Comparison of ENCODE assay signal across 8 cellular contexts in the genomic region with DNA sequence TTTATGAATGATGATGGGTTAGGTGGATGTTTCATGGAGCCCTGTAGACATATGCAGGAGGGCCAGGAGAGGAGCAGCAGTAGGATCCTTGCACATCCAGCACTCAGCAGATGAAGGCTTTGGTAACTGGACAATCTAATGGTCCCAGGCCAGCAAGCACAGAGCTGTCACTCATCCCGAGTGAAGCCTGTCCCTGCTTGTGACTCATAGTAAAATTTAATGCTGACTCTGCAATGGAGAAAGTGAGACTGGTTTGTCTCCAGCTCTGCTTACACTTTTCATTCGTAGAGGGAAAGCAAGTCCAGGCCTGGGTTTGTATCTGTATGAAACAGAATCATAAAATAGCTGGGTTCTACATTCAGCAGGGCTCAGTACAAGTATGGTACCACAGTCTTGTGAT.
"Had no signal": no experiment of that assay in that cellular context is flagged by ENCODE, and none has a peak within 500 bp of the region (broad histone marks: within the 10 kb centered on the region; RNA-seq: fewer than 3 reads in every experiment).

No MANE protein-coding gene starts in this region.

- H3K27ac Mint-ChIP-seq: HFFc6, IgD-negative memory B cell had no signal

- H3K36me3 ChIP-seq: HAP-1 had no signal

- H3K4me3 Mint-ChIP-seq: HFFc6, IgD-negative memory B cell had no signal

- H3K4me1 ChIP-seq: HAP-1 had no signal

- H3K9me3 ChIP-seq: HAP-1 had no signal

- H3K4me1 Mint-ChIP-seq: IgD-negative memory B cell had no signal

- DNase-seq: GM23248, GOT3, H7, HFFc6 had no signal

- H3K27me3 Mint-ChIP-seq: IgD-negative memory B cell had no signal

- H3K27ac ChIP-seq: GM23248, HL-60 had no signal

- H3K36me3 Mint-ChIP-seq: IgD-negative memory B cell had no signal

- H2AFZ ChIP-seq: GM23248 had no signal

- H3K9ac ChIP-seq: GM23248 had no signal

- H3K9me3 Mint-ChIP-seq: HFFc6 had no signal

- ATAC-seq: HCT116 had no signal

- H3K4me3 ChIP-seq: GM23248, HAP-1 had no signal
